In the genomic region with DNA sequence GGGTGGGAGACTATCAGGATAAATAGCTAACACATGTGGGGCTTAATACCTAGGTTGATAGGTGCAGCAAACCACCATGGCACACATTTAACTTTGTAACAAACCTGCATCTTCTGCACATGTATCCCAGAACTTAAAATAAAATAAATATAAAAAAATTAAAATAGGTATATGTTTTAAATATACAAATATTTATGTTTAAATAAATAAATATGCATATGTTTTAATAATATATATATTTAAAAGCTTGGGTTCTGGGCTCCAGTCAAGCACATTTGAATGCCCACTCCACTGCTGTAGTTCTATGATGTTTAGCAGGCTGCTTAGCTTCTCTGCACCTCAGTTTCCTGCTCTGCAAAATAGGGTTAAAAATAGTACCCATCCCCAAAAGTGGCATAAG, we compare ENCODE assay signal across 21 cellular contexts.
"Had no signal": no experiment of that assay in that cellular context is flagged by ENCODE, and none has a peak within 500 bp of the region (broad histone marks: within the 10 kb centered on the region; RNA-seq: fewer than 3 reads in every experiment).

No MANE protein-coding gene starts in this region.

- H3K9me3 ChIP-seq: left lung, ovary, right atrium auricular region, thoracic aorta, tibial nerve, upper lobe of right lung, uterus had no signal

- H3K36me3 ChIP-seq: left lung, ovary, right atrium auricular region, thoracic aorta, tibial nerve, upper lobe of right lung, uterus had no signal

- H3K27ac Mint-ChIP-seq: naive thymus-derived CD8-positive, alpha-beta T cell; nephron progenitor cell; progenitor cell of endocrine pancreas; stimulated activated memory B cell treated with anti-CD40 and anti-IgM and Interleukin-4, amounts not matched to agents 10 μg/mL and 1 μg/mL and 100 μg/mL, for 72 hours had no signal

- DNase-seq: dorsolateral prefrontal cortex; effector CD4-positive, alpha-beta T cell; head of caudate nucleus; kidney; left cardiac atrium; left lung; naive thymus-derived CD8-positive, alpha-beta T cell; nephron progenitor cell; nucleus accumbens; ovary; stimulated activated CD4-positive, alpha-beta T cell treated with anti-CD3 and anti-CD28 coated beads, Interleukin-2, amount 100 ng/mL, for 24 hours; stimulated activated CD4-positive, alpha-beta T cell treated with anti-CD3 and anti-CD28 coated beads, Interleukin-4, amount 100 ng/mL, for 24 hours; stimulated activated naive CD8-positive, alpha-beta T cell treated with anti-CD3 and anti-CD28 coated beads, Interleukin-15, Interleukin-2, amounts not matched to agents 100 U/mL and 50 U/mL, for 24 hours; upper lobe of right lung; uterus had no signal

- H3K36me3 Mint-ChIP-seq: naive thymus-derived CD8-positive, alpha-beta T cell; stimulated activated memory B cell treated with anti-CD40 and anti-IgM and Interleukin-4, amounts not matched to agents 10 μg/mL and 1 μg/mL and 100 μg/mL, for 72 hours had no signal

- H3K27me3 Mint-ChIP-seq: stimulated activated memory B cell treated with anti-CD40 and anti-IgM and Interleukin-4, amounts not matched to agents 10 μg/mL and 1 μg/mL and 100 μg/mL, for 72 hours had no signal

- H3K27me3 ChIP-seq: ovary, right atrium auricular region, tibial nerve, upper lobe of right lung, uterus had no signal

- ATAC-seq: left cardiac atrium; left lung; naive thymus-derived CD8-positive, alpha-beta T cell; sciatic nerve; stimulated activated memory B cell treated with anti-CD40 and anti-IgM and Interleukin-4, amounts not matched to agents 10 μg/mL and 1 μg/mL and 100 μg/mL, for 72 hours; stimulated activated naive CD8-positive, alpha-beta T cell treated with anti-CD3 and anti-CD28 coated beads, Interleukin-15, Interleukin-2, amounts not matched to agents 100 U/mL and 50 U/mL, for 24 hours; upper lobe of right lung had no signal

- H3K4me3 Mint-ChIP-seq: naive thymus-derived CD8-positive, alpha-beta T cell; nephron progenitor cell; stimulated activated memory B cell treated with anti-CD40 and anti-IgM and Interleukin-4, amounts not matched to agents 10 μg/mL and 1 μg/mL and 100 μg/mL, for 72 hours had no signal

- H3K4me3 ChIP-seq: left lung, ovary, right atrium auricular region, tibial nerve, upper lobe of right lung, uterus had no signal

- H3K27ac ChIP-seq: dorsolateral prefrontal cortex, left lung, ovary, right atrium auricular region, thoracic aorta, tibial nerve, upper lobe of right lung, uterus had no signal

- H3K4me1 ChIP-seq: left lung, right atrium auricular region, upper lobe of right lung, uterus had no signal

- H3K4me1 Mint-ChIP-seq: naive thymus-derived CD8-positive, alpha-beta T cell; nephron progenitor cell; stimulated activated memory B cell treated with anti-CD40 and anti-IgM and Interleukin-4, amounts not matched to agents 10 μg/mL and 1 μg/mL and 100 μg/mL, for 72 hours had no signal
